ENCODE assay signal across 26 cellular contexts in the genomic region with DNA sequence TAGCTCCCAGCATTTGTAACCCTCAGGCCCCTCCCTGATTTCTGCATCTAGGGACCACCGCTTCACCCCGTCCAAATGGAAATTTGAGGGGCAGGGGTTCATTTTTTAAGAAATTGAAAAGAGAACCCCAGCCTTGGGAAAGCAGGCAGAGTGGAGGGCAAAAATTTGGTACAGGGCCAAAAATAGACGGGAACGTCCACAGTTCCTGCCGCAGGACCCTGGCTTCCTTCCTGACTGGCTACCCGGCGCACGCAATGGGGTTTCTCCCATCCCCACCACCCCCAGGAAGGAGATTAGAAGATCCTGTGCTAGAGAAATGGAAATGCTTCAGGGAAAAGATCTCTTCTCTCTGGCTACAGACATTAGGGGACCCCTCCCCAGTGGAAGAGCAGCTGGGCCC. TPM values are rescaled to one million over a fixed set of nuclear protein-coding genes. Genes with fewer than 3 reads are reported as not detected.
"Had no signal": no experiment of that assay in that cellular context is flagged by ENCODE, and none has a peak within 500 bp of the region (broad histone marks: within the 10 kb centered on the region; RNA-seq: fewer than 3 reads in every experiment).

No MANE protein-coding gene starts in this region.

- H3K36me3 ChIP-seq: brain microvascular endothelial cell, cardiac muscle cell, MG63, Peyer's patch, SJSA1 had no signal

- H3K9me3 Mint-ChIP-seq: activated CD4-positive, alpha-beta memory T cell treated with anti-CD3 and anti-CD28 coated beads for 36 hours; activated CD4-positive, alpha-beta T cell treated with anti-CD3 and anti-CD28 coated beads, Interleukin-2, amount 10 ng/mL, durations not matched to agents 7 days and 5 days; activated naive CD4-positive, alpha-beta T cell treated with anti-CD3 and anti-CD28 coated beads, Interleukin-2, amount 50 U/mL, for 24 hours; WTC11 had no signal

- ATAC-seq: SK-N-SH treated with all-trans-retinoic acid at 6 μM for 48 hours, WTC11 had no signal

- H3K4me3 Mint-ChIP-seq: activated CD4-positive, alpha-beta memory T cell treated with anti-CD3 and anti-CD28 coated beads for 36 hours; activated CD4-positive, alpha-beta T cell treated with anti-CD3 and anti-CD28 coated beads, Interleukin-2, amount 10 ng/mL, durations not matched to agents 7 days and 5 days; activated naive CD4-positive, alpha-beta T cell treated with anti-CD3 and anti-CD28 coated beads, Interleukin-2, amount 50 U/mL, for 24 hours; WTC11 had no signal

- H3K27ac Mint-ChIP-seq: activated CD4-positive, alpha-beta memory T cell treated with anti-CD3 and anti-CD28 coated beads for 36 hours; activated CD4-positive, alpha-beta T cell treated with anti-CD3 and anti-CD28 coated beads, Interleukin-2, amount 10 ng/mL, durations not matched to agents 7 days and 5 days had no signal

- H3K27me3 ChIP-seq: brain microvascular endothelial cell, cardiac muscle cell, MG63, Peyer's patch, SJSA1 had no signal

- H3K4me1 ChIP-seq: Peyer's patch had no signal

- DNase-seq: activated CD4-positive, alpha-beta memory T cell treated with anti-CD3 and anti-CD28 coated beads for 36 hours; activated CD4-positive, alpha-beta T cell treated with anti-CD3 and anti-CD28 coated beads, Interleukin-2, amount 10 ng/mL, durations not matched to agents 7 days and 5 days; activated CD4-positive, CD25-positive, alpha-beta regulatory T cell treated with anti-CD3 and anti-CD28 coated beads, Interleukin-2, amount 50 U/mL, for 72 hours; activated CD8-positive, alpha-beta memory T cell treated with anti-CD3 and anti-CD28 coated beads for 24 hours; activated T-cell treated with anti-CD3 and anti-CD28 coated beads, Interleukin-2, amount 50 U/mL, for 48 hours; brain microvascular endothelial cell; MG63; MV-4-11; NCI-H1092 treated with DMSO at 0.1 percent for 48 hours; NCI-H1436; NCI-H1694 treated with DMSO at 0.1 percent for 48 hours; NCI-H2029 treated with DMSO at 0.1 percent for 48 hours; NCI-H510A treated with DMSO at 0.1 percent for 48 hours; NCI-H69; NK-92 treated with Interleukin-12 subunit alpha and Interleukin-12 subunit beta, amount 100 ng/mL, for 24 hours; OCI-M1; Peyer's patch; SHP77; SW 1271 had no signal

- H3K4me1 Mint-ChIP-seq: WTC11 had no signal

- H3K4me3 ChIP-seq: cardiac muscle cell, MG63, Peyer's patch, SJSA1 had no signal

- H3K27me3 Mint-ChIP-seq: activated CD4-positive, alpha-beta memory T cell treated with anti-CD3 and anti-CD28 coated beads for 36 hours; activated CD4-positive, alpha-beta T cell treated with anti-CD3 and anti-CD28 coated beads, Interleukin-2, amount 10 ng/mL, durations not matched to agents 7 days and 5 days; activated naive CD4-positive, alpha-beta T cell treated with anti-CD3 and anti-CD28 coated beads, Interleukin-2, amount 50 U/mL, for 24 hours had no signal

- H3K27ac ChIP-seq: brain microvascular endothelial cell, cardiac muscle cell, Peyer's patch, RWPE1, SJSA1 had no signal

- H3K9me3 ChIP-seq: MG63, Peyer's patch, SJSA1 had no signal

- H3K36me3 Mint-ChIP-seq: activated CD4-positive, alpha-beta memory T cell treated with anti-CD3 and anti-CD28 coated beads for 36 hours; activated naive CD4-positive, alpha-beta T cell treated with anti-CD3 and anti-CD28 coated beads, Interleukin-2, amount 50 U/mL, for 24 hours; WTC11 had no signal

RNA-seq across cellular contexts. Expression of a gene that starts 20.9 kb away (rescaled TPM):
- total RNA-seq: activated CD4-positive, alpha-beta memory T cell treated with anti-CD3 and anti-CD28 coated beads for 36 hours; activated CD4-positive, alpha-beta T cell treated with anti-CD3 and anti-CD28 coated beads, Interleukin-2, amount 10 ng/mL, durations not matched to agents 7 days and 5 days; cardiac muscle cell; Peyer's patch; SJSA1; T-helper 1 cell treated with Interleukin-12 subunit alpha and Interleukin-12 subunit beta and Interleukin-4 antibody, amounts not matched to agents 30 ng/mL and 1 ng/mL, for 36 hours; WTC11 had no signal
- polyA plus RNA-seq: cardiac muscle cell had no signal
